11 cellular contexts compared by ENCODE assay signal in the genomic region with DNA sequence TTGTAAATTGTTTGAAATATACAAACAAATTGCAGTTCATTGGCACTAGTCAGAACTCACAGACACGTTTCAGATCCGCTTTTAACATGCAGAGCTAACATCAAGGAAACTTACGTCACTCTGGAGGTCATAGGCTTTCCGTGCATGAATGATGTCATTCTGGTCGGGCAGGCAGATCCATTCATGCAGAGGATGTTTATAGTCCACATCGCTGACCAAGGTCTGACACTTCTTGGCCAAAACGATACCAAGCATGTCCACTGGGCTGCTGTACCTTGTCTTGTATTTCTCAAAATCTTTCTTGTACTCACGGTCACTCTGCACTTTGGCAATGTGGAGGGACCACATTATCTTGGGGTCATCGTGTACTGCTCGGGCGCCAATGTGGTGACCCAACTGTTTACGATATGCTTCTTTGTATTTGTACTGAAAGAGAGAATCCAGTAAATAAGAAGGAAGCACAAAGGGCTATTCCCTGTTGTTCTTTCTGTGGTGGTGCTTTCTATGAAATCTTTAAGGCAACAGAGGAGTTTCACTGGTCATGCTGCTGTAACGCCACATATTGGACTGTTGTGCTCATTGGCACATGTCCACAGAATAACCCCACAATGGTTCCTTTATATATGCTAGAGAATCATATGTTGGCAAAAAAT.
DNase-seq lines count a peak whose midpoint lies in the region; ATAC-seq and TF ChIP-seq lines count a peak whose summit lies in the region.
"Had no signal": no experiment of that assay in that cellular context is flagged by ENCODE, and none has a peak within 500 bp of the region (broad histone marks: within the 10 kb centered on the region; RNA-seq: fewer than 3 reads in every experiment).

No MANE protein-coding gene starts in this region.

- H3K4ac ChIP-seq in IMR-90 (ENCODE audit: low read depth, low read length) = no peak overlapping the region

- H2BK5ac ChIP-seq in IMR-90 (ENCODE audit: low read depth, low read length, poor library complexity, severe bottlenecking) = no peak overlapping the region

- DNase-seq in AG08396 (ENCODE audit: low spot score) (peak; percentile 30), IMR-90 (peak; percentile 70), adrenal gland (peak; percentile 26 to 67 (median 51)), kidney tubule cell (ENCODE audit: low spot score) (peak; percentile 84), body of pancreas (no peak)
- DNase-seq: EL, NCI-H187 had no signal

- no TSS peak for BruUV-seq in IMR-90 (replicated peaks; lab: Mats Ljungman, UMichigan)

- H3K79me1 ChIP-seq in IMR-90 (ENCODE audit: low read depth in 1 of 2, low read length in 2 of 2) = no peaks in the 10 kb centered on the region

- no peaks in the 10 kb centered on the region for H4K20me1 ChIP-seq in IMR-90 (ENCODE audit: insufficient read depth, low read length)

- intact Hi-C loops in IMR-90 (cut with micrococcal nuclease) = no loop called here
- intact Hi-C loops in adrenal gland (cut with DNase I) = loop anchor here in 1 of 2 donors (10.0 kb wide), 1 partner anchor 405 kb away; no protein-coding TSS in a partner anchor
- intact Hi-C loops in body of pancreas (cut with DNase I) = no loop called here

- no peak overlapping the region for H2BK20ac ChIP-seq in IMR-90 (ENCODE audit: low read depth, low read length)

- H3K27me3 ChIP-seq in IMR-90 (ENCODE audit: control insufficient read depth, insufficient read depth, low read length) (no peaks in the 10 kb centered on the region), adrenal gland (no peaks in the 10 kb centered on the region), body of pancreas (no peaks in the 10 kb centered on the region)

- no peak overlapping the region for H2BK120ac ChIP-seq in IMR-90 (ENCODE audit: low read depth, low read length)

- TF ChIP-seq CTCF in IMR-90 (conservative IDR thresholded peaks at IDR 0.05; ENCODE audit: low read depth, low read length) = 0 out of 2 replicates have a peak, but pooled peaks have one; percentile 3
- TF ChIP-seq CTCF in adrenal gland (IDR thresholded peaks at IDR 0.05) = peak in 3 of 6 experiments; percentile 21 to 36 (median 35)
- no peak for TF ChIP-seq CTCF in body of pancreas (IDR thresholded peaks at IDR 0.05)

- H2AK5ac ChIP-seq in IMR-90 (ENCODE audit: low read depth, low read length) = no peak overlapping the region

- H3K9ac ChIP-seq in IMR-90 (ENCODE audit: low read depth, low read length) = no peak overlapping the region

- H3K9me3 ChIP-seq in IMR-90 (ENCODE audit: control insufficient read depth, insufficient read depth, low read length) (no peaks in the 10 kb centered on the region), adrenal gland (replicated peaks in 1 of 3) (no peaks in the 10 kb centered on the region), body of pancreas (no peaks in the 10 kb centered on the region)

- no peak overlapping the region for H3K27ac ChIP-seq in IMR-90 (ENCODE audit: insufficient read depth, low read length)
- peak overlapping the region in 1 of 5 donors; percentile 39 for H3K27ac ChIP-seq in adrenal gland
- no peak overlapping the region for H3K27ac ChIP-seq in body of pancreas

- no peak overlapping the region for H3K14ac ChIP-seq in IMR-90 (replicated peaks; ENCODE audit: low read depth, low read length)

- no peak overlapping the region for H4K8ac ChIP-seq in IMR-90 (ENCODE audit: low read depth in 2 of 2, low read length in 2 of 2)

- TF ChIP-seq RAD21 in IMR-90 (IDR thresholded peaks at IDR 0.05; ENCODE audit: low read length) = no peak

- H3K4me3 ChIP-seq in IMR-90 (ENCODE audit: insufficient read depth, low read depth, low read length) (no peak overlapping the region), adrenal gland (peak overlapping the region in 1 of 4 donors; percentile 9), body of pancreas (no peak overlapping the region)
- H3K4me3 ChIP-seq: smooth muscle cell had no signal

- no peak overlapping the region for H3K23ac ChIP-seq in IMR-90 (ENCODE audit: low read depth, low read length)

- in situ Hi-C loops in IMR-90 (cut with MboI; ENCODE audit: low sequenced_read_pairs) = no loop called here

- no peak overlapping the region for H4K5ac ChIP-seq in IMR-90 (ENCODE audit: low read depth, low read length)

- H3K36me3 ChIP-seq in IMR-90 (ENCODE audit: control insufficient read depth, insufficient read depth, low read length) (no peaks in the 10 kb centered on the region), adrenal gland (replicated peaks in 1 of 2) (no peaks in the 10 kb centered on the region), body of pancreas (replicated peaks in 1 of 2; ENCODE audit: insufficient read depth in 1 of 2, low read depth in 2 of 2) (no peaks in the 10 kb centered on the region)

- no peak overlapping the region for H2AFZ ChIP-seq in IMR-90 (replicated peaks; ENCODE audit: low read length, poor library complexity)

- H2BK15ac ChIP-seq in IMR-90 (ENCODE audit: low read depth, low read length) = no peak overlapping the region

- H2AK9ac ChIP-seq in IMR-90 (replicated peaks; ENCODE audit: low read depth, low read length, poor library complexity) = no peak overlapping the region

- H3K4me2 ChIP-seq in IMR-90 (ENCODE audit: low read depth, low read length) = no peak overlapping the region
- H3K4me2 ChIP-seq: smooth muscle cell had no signal

- no peak overlapping the region for H3K56ac ChIP-seq in IMR-90 (ENCODE audit: extremely low read depth, insufficient read depth, low read length)

- TF ChIP-seq POLR2A in IMR-90 (IDR thresholded peaks at IDR 0.05; ENCODE audit: low read depth, low read length) = no peak
- TF ChIP-seq POLR2A in adrenal gland (IDR thresholded peaks at IDR 0.05) = no peak
- no peak for TF ChIP-seq POLR2A in GM18505 (IDR thresholded peaks at IDR 0.05; ENCODE audit: borderline replicate concordance, extremely low read depth, insufficient read depth, insufficient read length)
- no peak for TF ChIP-seq POLR2A in body of pancreas (IDR thresholded peaks at IDR 0.05)

- ATAC-seq in IMR-90 (ENCODE audit: low read depth) (no peak; the same call in 1 of the 2 replicates), HG03439 (IDR thresholded peaks at IDR 0.05; ENCODE audit: unreplicated experiment) (no peak), GM18505 (IDR thresholded peaks at IDR 0.05; ENCODE audit: unreplicated experiment) (no peak), HG02870 (IDR thresholded peaks at IDR 0.05; ENCODE audit: unreplicated experiment) (no peak), body of pancreas (no peak)

- no peaks in the 10 kb centered on the region for H3K4me1 ChIP-seq in IMR-90 (ENCODE audit: control insufficient read depth, insufficient read depth, low read length)
- H3K4me1 ChIP-seq in adrenal gland (replicated peaks in 1 of 2) = peaks cover 0 to 31% of the 10 kb centered on the region in 2 donors
- H3K4me1 ChIP-seq in body of pancreas = no peaks in the 10 kb centered on the region

- POLR2A ChIA-PET in IMR-90 (lab: Charles Lee; ENCODE audit: unreplicated experiment) = no interaction called here

- no peak overlapping the region for H3K18ac ChIP-seq in IMR-90 (ENCODE audit: low read depth, low read length)

- 43% methylated on average over 7 of the region's 13 CpGs; no CpG with 5 or more reads in 1 of the 2 experiments for WGBS in IMR-90 (ENCODE audit: extremely low coverage in 2 of 2, insufficient read length in 1 of 2), 2 experiments
- 49 to 61% (median 52%) methylated on average over 12 to 13 of the region's 13 CpGs for WGBS in adrenal gland, 4 donors
- WGBS in body of pancreas, 2 donors = 81 to 84% methylated on average over 13 of the region's 13 CpGs

- CTCF ChIA-PET in IMR-90 (lab: Yijun Ruan, JAX) = no interaction called here

- H3K9me1 ChIP-seq in IMR-90 (ENCODE audit: insufficient read depth, low read length) = peaks cover 3% of the 10 kb centered on the region; the same call in 1 of the 2 replicates

- no peak overlapping the region for H4K91ac ChIP-seq in IMR-90 (ENCODE audit: insufficient read depth, low read depth, low read length)

- dilution Hi-C loops in IMR-90 (cut with HindIII; ENCODE audit: low sequenced_read_pairs, unreplicated experiment) = no loop called here

TF ChIP-seq in IMR-90, 13 proteins besides CTCF, POLR2A, EP300 and RAD21:
- TF ChIP-seq MAZ (IDR thresholded peaks at IDR 0.05; ENCODE audit: borderline replicate concordance, low read depth, low read length) (no peak), MAFK (IDR thresholded peaks at IDR 0.05; ENCODE audit: low read depth, low read length) (no peak), MXI1 (IDR thresholded peaks at IDR 0.05; ENCODE audit: borderline replicate concordance, low read depth, low read length) (no peak), ELK1 (IDR thresholded peaks at IDR 0.05; ENCODE audit: borderline replicate concordance, low read depth, low read length) (no peak), SMC3 (IDR thresholded peaks at IDR 0.05; ENCODE audit: low read depth, low read length) (no peak), NFE2L2 (IDR thresholded peaks at IDR 0.05; ENCODE audit: low read depth, low read length) (no peak), CHD1 (IDR thresholded peaks at IDR 0.05; ENCODE audit: low read depth, low read length) (no peak), RCOR1 (IDR thresholded peaks at IDR 0.05; ENCODE audit: insufficient replicate concordance, low read length) (no peak), RFX5 (IDR thresholded peaks at IDR 0.05; ENCODE audit: low read depth, low read length) (no peak), BHLHE40 (IDR thresholded peaks at IDR 0.05; ENCODE audit: low read depth, low read length) (no peak), FOS (IDR thresholded peaks at IDR 0.05; ENCODE audit: low read depth, low read length) (no peak)

Comparison
In these comparisons a context has a peak if more than half of its experiments do, and no peak if none do; other contexts are left out.
1. DNase-seq: peak in AG08396 (single experiment), IMR-90 (single experiment), adrenal gland (7 of 7) and kidney tubule cell (single experiment); none in body of pancreas (0 of 4).